14 cellular contexts compared by ENCODE assay signal in genomic region chrX:96835660-96836289, GRCh38. TPM values are rescaled to one million over a fixed set of nuclear protein-coding genes. Genes with fewer than 3 reads are reported as not detected.
DNase-seq lines count a peak whose midpoint lies in the region; ATAC-seq, FAIRE-seq and TF ChIP-seq lines count a peak whose summit lies in the region.
"Had no signal": no experiment of that assay in that cellular context is flagged by ENCODE, and none has a peak within 500 bp of the region (broad histone marks: within the 10 kb centered on the region; RNA-seq: fewer than 3 reads in every experiment).

No MANE protein-coding gene starts in this region.

- ATAC-seq in GM19438 (IDR thresholded peaks at IDR 0.05; ENCODE audit: low read depth, unreplicated experiment) (peak; percentile 84), HG02840 (IDR thresholded peaks at IDR 0.05; ENCODE audit: low FRiP score, unreplicated experiment) (peak; percentile 84), HG03460 (IDR thresholded peaks at IDR 0.05; ENCODE audit: unreplicated experiment) (peak; percentile 87), psoas muscle (no peak)
- ATAC-seq: heart left ventricle, T-helper 17 cell had no signal

- no peak overlapping the region for H3K4me3 ChIP-seq in psoas muscle
- H3K4me3 ChIP-seq: heart left ventricle, prostate gland, transverse colon had no signal

- DNase-seq in GM12891 (ENCODE audit: insufficient read length, low spot score): no peak
- DNase-seq in DMS114 treated with DMSO at 0.1 percent for 48 hours (lab: John Stamatoyannopoulos, UW; ENCODE audit: unreplicated experiment): no peak
- no peak for DNase-seq in CD1c-positive myeloid dendritic cell (ENCODE audit: extremely low spot score)
- DNase-seq in psoas muscle: no peak
- DNase-seq in stimulated activated CD4-positive, alpha-beta T cell treated with anti-CD3 and anti-CD28 coated beads, Interleukin-12 subunit alpha, Interleukin-12 subunit beta, amount 100 ng/mL, for 4 hours: no peak
- DNase-seq: effector memory CD4-positive, alpha-beta T cell; heart left ventricle; NCI-H82; T-helper 17 cell; transverse colon had no signal

- WGBS in psoas muscle, 3 donors: 66 to 87% (median 75%) methylated on average over 5 of the region's 5 CpGs

- TF ChIP-seq POLR2A in GM12891 (IDR thresholded peaks at IDR 0.05; ENCODE audit: low read depth, low read length): no peak

- peak; percentile 94 for FAIRE-seq in GM12891 (lab: Jason Lieb, UNC)

- H3K27me3 ChIP-seq in psoas muscle (ENCODE audit: insufficient read depth in 3 of 3, low read length in 2 of 3): no peaks in the 10 kb centered on the region
- H3K27me3 ChIP-seq: heart left ventricle, transverse colon had no signal

- no peak for TF ChIP-seq CTCF in psoas muscle (IDR thresholded peaks at IDR 0.05)

- peaks cover 7% of the 10 kb centered on the region for H3K4me1 ChIP-seq in psoas muscle
- H3K4me1 ChIP-seq: prostate gland, transverse colon had no signal

- intact Hi-C loops in psoas muscle (cut with DNase I): no loop called here

- H3K27ac ChIP-seq in psoas muscle: no peak overlapping the region
- H3K27ac ChIP-seq: heart left ventricle, prostate gland, transverse colon had no signal

- H3K9me3 ChIP-seq in psoas muscle: no peaks in the 10 kb centered on the region
- H3K9me3 ChIP-seq: heart left ventricle, prostate gland, transverse colon had no signal

- no peaks in the 10 kb centered on the region for H3K36me3 ChIP-seq in psoas muscle (ENCODE audit: insufficient read depth in 1 of 2, low read depth in 1 of 2)
- H3K36me3 ChIP-seq: heart left ventricle, prostate gland, transverse colon had no signal

TF ChIP-seq in GM12891, 5 proteins besides CTCF, POLR2A, EP300 and RAD21:
- TF ChIP-seq POU2F2 (IDR thresholded peaks at IDR 0.05; ENCODE audit: low read depth, low read length): peak; percentile 43; the same call in 1 of the 2 replicates
- TF ChIP-seq PAX5 (IDR thresholded peaks at IDR 0.05; ENCODE audit: insufficient read depth, low read length, severe bottlenecking): peak; percentile 86
- no peak for TF ChIP-seq SPI1 (IDR thresholded peaks at IDR 0.05; ENCODE audit: low read depth, low read length)

RNA-seq across cellular contexts. Expression of gene RPA4, which starts 47.9 kb away (rescaled TPM):
- polyA plus RNA-seq in GM12891 (2012; ENCODE audit: low read depth, missing spikeins): not detected
- total RNA-seq in psoas muscle: under 1 TPM in 2 of 4 donors, not detected in 2; 0.17 to 0.37 TPM
- polyA plus RNA-seq in psoas muscle: under 1 TPM; 0.20 to 0.47 (median 0.27) TPM

Comparison
In these comparisons a context has a peak if more than half of its experiments do, and no peak if none do; other contexts are left out.
1. ATAC-seq: peak in GM19438 (single experiment), HG02840 (single experiment) and HG03460 (single experiment); none in psoas muscle (0 of 4).